ENCODE assay signal across 8 cellular contexts in the genomic region with DNA sequence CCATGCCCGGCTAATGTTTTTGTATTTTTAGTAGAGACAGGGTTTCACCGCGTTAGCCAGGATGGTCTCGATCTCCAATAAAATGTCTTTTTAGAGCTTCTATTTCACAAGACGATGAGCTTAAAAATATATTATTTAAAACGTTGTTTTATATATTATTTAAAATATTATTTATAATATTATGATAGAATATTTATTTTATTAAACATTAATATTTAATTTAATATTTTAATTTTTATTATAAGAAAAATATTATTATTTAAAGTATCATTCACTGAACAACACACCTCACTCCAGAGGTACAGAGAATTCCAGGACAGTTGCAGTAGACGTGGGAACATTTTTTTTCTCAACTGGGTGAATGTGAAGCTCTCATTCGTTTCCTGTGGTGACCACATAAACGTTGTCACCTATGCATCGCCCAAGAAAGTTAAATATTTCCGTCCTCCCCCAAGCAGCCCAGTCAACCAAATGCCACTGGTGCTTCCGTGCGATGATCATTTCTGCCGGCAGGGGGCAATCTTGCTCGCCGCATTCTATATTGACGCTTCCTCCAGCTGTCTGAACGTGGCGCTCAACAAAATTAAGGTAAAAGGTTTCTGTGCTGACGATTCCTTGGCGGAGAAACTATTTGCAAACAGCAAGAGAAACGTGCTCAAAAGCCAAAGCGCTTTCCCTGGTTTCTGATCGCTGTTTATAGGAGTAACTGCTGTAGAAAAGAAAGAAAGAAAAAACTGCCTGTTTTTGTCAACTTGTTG. TPM values are rescaled to one million over a fixed set of nuclear protein-coding genes. Genes with fewer than 3 reads are reported as not detected.
DNase-seq lines count a peak whose midpoint lies in the region; ATAC-seq, FAIRE-seq and TF ChIP-seq lines count a peak whose summit lies in the region.

No MANE protein-coding gene starts in this region.

- peaks cover 8% of the 10 kb centered on the region for H3K4me1 ChIP-seq in suprapubic skin

- peaks cover 4% of the 10 kb centered on the region for H3K27me3 ChIP-seq in suprapubic skin

- 21% methylated on average over 24 of the region's 24 CpGs for WGBS in suprapubic skin

- peak; percentile 88 to 92 for TF ChIP-seq CTCF in suprapubic skin (IDR thresholded peaks at IDR 0.05)

- no peaks in the 10 kb centered on the region for H3K9me3 ChIP-seq in suprapubic skin

- H3K27ac ChIP-seq in suprapubic skin = no peak overlapping the region

- no peak for TF ChIP-seq EP300 in suprapubic skin (IDR thresholded peaks at IDR 0.05)

- TF ChIP-seq POLR2A in suprapubic skin (IDR thresholded peaks at IDR 0.05) = no peak

- DNase-seq in DMS 273 treated with DMSO at 0.1 percent for 48 hours (lab: John Stamatoyannopoulos, UW) = peak; percentile 60
- peak; percentile 60 for DNase-seq in KG1 (lab: John Stamatoyannopoulos, UW)
- peak; percentile 33 for DNase-seq in SHP77 treated with DMSO at 0.1 percent for 48 hours (lab: John Stamatoyannopoulos, UW)
- DNase-seq in activated effector memory CD4-positive, alpha-beta T cell treated with Interleukin-2 at 50 U/mL for 16 hours = peak; percentile 69
- peak; percentile 35 to 75 for DNase-seq in frontal cortex (ENCODE audit: low spot score in 2 of 2)
- peak in 53 of 56 donors; percentile 5 to 93 (median 63) for DNase-seq in nucleus accumbens (lab: John Stamatoyannopoulos, UW)
- peak; percentile 86 to 90 for DNase-seq in suprapubic skin (ENCODE audit: low spot score in 2 of 2)

- ATAC-seq in GM21528 (IDR thresholded peaks at IDR 0.05; ENCODE audit: low FRiP score, unreplicated experiment) = peak; percentile 87

- H3K36me3 ChIP-seq in suprapubic skin = no peaks in the 10 kb centered on the region

- FAIRE-seq in frontal cortex (lab: Jason Lieb, UNC) = peak; percentile 64

- H3K4me3 ChIP-seq in suprapubic skin = peak overlapping the region; percentile 33

RNA-seq across cellular contexts. Expression of a gene that starts 41.7 kb away (rescaled TPM):
- total RNA-seq in frontal cortex = 0.41 TPM
- not detected for total RNA-seq in suprapubic skin

RNA-seq across cellular contexts. Expression of a gene that starts 55.8 kb away (rescaled TPM):
- 1.6 TPM for total RNA-seq in frontal cortex
- total RNA-seq in suprapubic skin = 1 to 10 TPM; 2.6 to 9.6 (median 6.8) TPM

Comparison
In these comparisons a context has a peak if more than half of its experiments do, and no peak if none do; other contexts are left out.
1. DNase-seq: peak in every context shown above with its lines; median percentile 88 in suprapubic skin; 69 in activated effector memory CD4-positive, alpha-beta T cell treated with Interleukin-2 at 50 U/mL for 16 hours; 63 in nucleus accumbens; 60 in DMS 273 treated with DMSO at 0.1 percent for 48 hours; 60 in KG1; 55 in frontal cortex; 33 in SHP77 treated with DMSO at 0.1 percent for 48 hours.